ENCODE assay signal across 25 cellular contexts in genomic region chr11:44777537-44778199, GRCh38. TPM values are rescaled to one million over a fixed set of nuclear protein-coding genes. Genes with fewer than 3 reads are reported as not detected.
DNase-seq lines count a peak whose midpoint lies in the region; ATAC-seq and TF ChIP-seq lines count a peak whose summit lies in the region.
"Had no signal": no experiment of that assay in that cellular context is flagged by ENCODE, and none has a peak within 500 bp of the region (broad histone marks: within the 10 kb centered on the region; RNA-seq: fewer than 3 reads in every experiment).

No MANE protein-coding gene starts in this region.

- H3K9me3 ChIP-seq in esophagus muscularis mucosa (no peaks in the 10 kb centered on the region), spleen (no peaks in the 10 kb centered on the region)
- H3K9me3 ChIP-seq: body of pancreas, neutrophil, Peyer's patch, prostate gland, suprapubic skin had no signal

- peaks cover 69 to 99% (median 82%) of the 10 kb centered on the region in 4 donors for H3K4me1 ChIP-seq in esophagus muscularis mucosa
- peaks cover 0 to 18% (median 10%) of the 10 kb centered on the region in 6 donors for H3K4me1 ChIP-seq in spleen
- H3K4me1 ChIP-seq: body of pancreas, prostate gland had no signal

- intact Hi-C loops in esophagus muscularis mucosa (cut with DNase I): loop anchor here (5.0 kb wide), 2 partner anchors 50 to 115 kb away; partner anchors contain the start of gene TSPAN18
- intact Hi-C loops in spleen (cut with DNase I; ENCODE audit: low total_unique reads): no loop called here

- no peaks in the 10 kb centered on the region for H3K36me3 ChIP-seq in esophagus muscularis mucosa
- H3K36me3 ChIP-seq in spleen: no peaks in the 10 kb centered on the region
- H3K36me3 ChIP-seq: neutrophil, Peyer's patch, prostate gland, suprapubic skin had no signal

- TF ChIP-seq POLR2A in esophagus muscularis mucosa (IDR thresholded peaks at IDR 0.05; ENCODE audit: low read depth) (no peak), spleen (IDR thresholded peaks at IDR 0.05) (no peak)

- 73% methylated on average over 4 of the region's 4 CpGs for WGBS in esophagus muscularis mucosa
- 89 to 96% (median 94%) methylated on average over 4 of the region's 4 CpGs for WGBS in spleen, 5 donors

- no peak for TF ChIP-seq EP300 in esophagus muscularis mucosa (IDR thresholded peaks at IDR 0.05)

- no peaks in the 10 kb centered on the region for H3K27me3 ChIP-seq in esophagus muscularis mucosa
- no peaks in the 10 kb centered on the region for H3K27me3 ChIP-seq in spleen (replicated peaks in 1 of 7)
- H3K27me3 ChIP-seq: body of pancreas, Peyer's patch had no signal

- H3K4me3 ChIP-seq in esophagus muscularis mucosa (no peak overlapping the region), spleen (no peak overlapping the region)
- H3K4me3 ChIP-seq: body of pancreas, lung, Peyer's patch, prostate gland, skin epidermis, suprapubic skin had no signal

- no peak for TF ChIP-seq CTCF in esophagus muscularis mucosa (IDR thresholded peaks at IDR 0.05)
- TF ChIP-seq CTCF in spleen (IDR thresholded peaks at IDR 0.05 in 8 of 11, conservative IDR thresholded peaks at IDR 0.05 in 3 of 11): no peak

- peak; percentile 33 for DNase-seq in DMS 273 (lab: John Stamatoyannopoulos, UW; ENCODE audit: unreplicated experiment)
- no peak for DNase-seq in DMS 273 treated with DMSO at 0.1 percent for 48 hours (lab: John Stamatoyannopoulos, UW)
- DNase-seq in NCI-H82 treated with DMSO at 0.1 percent for 48 hours (lab: John Stamatoyannopoulos, UW; ENCODE audit: unreplicated experiment): peak; percentile 46
- DNase-seq in esophagus muscularis mucosa (ENCODE audit: extremely low spot score): no peak
- peak; percentile 31 for DNase-seq in spleen
- no peak for DNase-seq in activated naive CD4-positive, alpha-beta T cell (lab: John Stamatoyannopoulos, UW)
- DNase-seq: activated gamma-delta T cell treated with Interleukin-2 at 50 U/mL for 16 hours; body of pancreas; CD8-positive, alpha-beta memory T cell; effector CD4-positive, alpha-beta T cell; MM.1S; NCI-H1417 treated with DMSO at 0.1 percent for 48 hours; stimulated activated CD4-positive, alpha-beta T cell treated with anti-CD3 and anti-CD28 coated beads, Interleukin-1b, Interleukin-23, amount 100 ng/mL, for 48 hours; T-helper 1 cell had no signal

- peak overlapping the region; percentile 78 to 85 (median 80) for H3K27ac ChIP-seq in esophagus muscularis mucosa (replicated peaks in 1 of 4)
- no peak overlapping the region for H3K27ac ChIP-seq in spleen
- H3K27ac ChIP-seq: 22Rv1, body of pancreas, neutrophil, Peyer's patch, prostate gland, skin epidermis, suprapubic skin had no signal

- no peak for ATAC-seq in HG03196 (IDR thresholded peaks at IDR 0.05; ENCODE audit: unreplicated experiment)
- ATAC-seq in HG02642 (IDR thresholded peaks at IDR 0.05; ENCODE audit: poor library complexity, unreplicated experiment): no peak
- ATAC-seq: body of pancreas, esophagus mucosa had no signal

RNA-seq across cellular contexts. Expression of gene TSPAN18, which starts 50.9 kb away (rescaled TPM):
- total RNA-seq in esophagus muscularis mucosa (10 to 100 TPM; 27.7 to 70.1 (median 50.2) TPM), spleen (10 to 100 TPM; 16.5 to 47.5 (median 24.0) TPM)
- 1 to 10 TPM; 2.1 to 7.9 (median 3.1) TPM for polyA plus RNA-seq in spleen
- total RNA-seq: NCI-H460 had no signal

Comparison
In these comparisons a context has a peak if more than half of its experiments do, and no peak if none do; other contexts are left out.
1. DNase-seq: peak in DMS 273 (single experiment), NCI-H82 treated with DMSO at 0.1 percent for 48 hours (single experiment) and spleen (single experiment); none in DMS 273 treated with DMSO at 0.1 percent for 48 hours (single experiment), esophagus muscularis mucosa (single experiment) and activated naive CD4-positive, alpha-beta T cell (0 of 4).
2. H3K27ac ChIP-seq: peak in esophagus muscularis mucosa (4 of 4); none in spleen (0 of 8).